1 cellular context compared by ENCODE assay signal in genomic region chr9:123286324-123286723, GRCh38.
TF ChIP-seq lines count a peak whose summit lies in the region.

No MANE protein-coding gene starts in this region.

TF ChIP-seq in H1, 55 proteins besides CTCF, POLR2A, EP300 and RAD21 (continued from another document):
- TF ChIP-seq POLR2AphosphoS5 (IDR thresholded peaks at IDR 0.05; ENCODE audit: low read depth, low read length), result no peak
- no peak for TF ChIP-seq BCL11A (IDR thresholded peaks at IDR 0.05; ENCODE audit: low read depth in 2 of 2, low read length in 2 of 2)
- TF ChIP-seq CHD7 (IDR thresholded peaks at IDR 0.05; ENCODE audit: insufficient replicate concordance, low read length), result no peak
- TF ChIP-seq USF2 (IDR thresholded peaks at IDR 0.05; ENCODE audit: low read length), result no peak
- TF ChIP-seq CBX8 (IDR thresholded peaks at IDR 0.05; ENCODE audit: borderline replicate concordance, low read depth, low read length), result no peak
- no peak for TF ChIP-seq YY1 (IDR thresholded peaks at IDR 0.05; ENCODE audit: low read depth, low read length)
